Comparison of ENCODE assay signal across 1 cellular context in the genomic region with DNA sequence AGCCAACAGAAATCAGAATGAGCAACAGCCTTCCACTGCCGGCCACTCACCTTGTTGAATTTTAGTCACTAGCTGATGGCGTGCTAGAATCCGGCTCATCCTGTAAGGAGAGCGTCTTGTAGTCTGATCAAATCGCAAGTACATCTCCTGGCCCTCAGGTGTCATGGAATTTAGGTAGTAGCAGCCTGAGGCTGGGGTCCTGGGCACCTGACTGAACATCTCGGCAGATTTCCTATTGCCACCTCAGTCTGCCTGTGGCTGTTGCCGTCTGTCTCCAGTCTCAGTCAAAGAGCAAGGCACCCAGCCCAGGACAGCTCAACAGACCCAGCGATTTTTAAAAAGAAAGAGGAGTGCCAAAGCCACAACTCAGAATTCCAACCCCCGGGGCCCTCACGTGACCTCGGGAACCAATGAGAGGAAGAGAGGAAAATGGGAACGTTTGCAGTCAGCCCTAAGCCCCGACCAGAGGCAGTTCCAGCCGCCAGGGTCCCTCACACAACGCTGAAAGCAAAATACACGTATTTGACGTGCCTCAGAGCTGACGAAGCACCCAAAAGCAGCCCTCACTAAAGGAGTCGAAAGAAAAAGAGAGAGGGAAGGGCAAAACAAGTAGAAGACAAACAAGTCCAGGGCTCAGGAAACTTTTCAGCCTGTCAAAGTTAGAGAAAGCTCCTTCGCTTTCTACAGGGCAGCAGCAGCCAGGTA.
TF ChIP-seq lines count a peak whose summit lies in the region.

Gene STARD13, minus strand, starts transcription at position 336 of the 705 bp plus-strand sequence. Its CDS starts 117 bp downstream, at position 219.

TF ChIP-seq in GM12878, 131 proteins besides CTCF, POLR2A, EP300 and RAD21 (continued from another document):
- TF ChIP-seq PRDM15 (CRISPR knock-in tag; IDR thresholded peaks at IDR 0.05) (no peak), RAD51 (IDR thresholded peaks at IDR 0.05) (peak; percentile 83), TAF1 (IDR thresholded peaks at IDR 0.05; ENCODE audit: borderline replicate concordance, low read depth, low read length) (peak; percentile 65; the same call in 1 of the 2 replicates), SPI1 (IDR thresholded peaks at IDR 0.05; ENCODE audit: borderline replicate concordance, insufficient read depth, low read depth, low read length) (no peak), PML (IDR thresholded peaks at IDR 0.05; ENCODE audit: low read length) (0 out of 2 replicates have a peak, but pooled peaks have one; percentile 29), YY1 (IDR thresholded peaks at IDR 0.05; ENCODE audit: low read depth, low read length) (no peak), POLR2AphosphoS5 (IDR thresholded peaks at IDR 0.05; ENCODE audit: low read length) (no peak), FOS (IDR thresholded peaks at IDR 0.05; ENCODE audit: borderline replicate concordance, extremely low read depth, insufficient read length) (peak; percentile 3), USF1 (IDR thresholded peaks at IDR 0.05; ENCODE audit: borderline replicate concordance, extremely low read length, insufficient read depth, low read depth, low read length) (peak; percentile 87), CHD4 (IDR thresholded peaks at IDR 0.05) (no peak)
- TF ChIP-seq, protein P1, sequence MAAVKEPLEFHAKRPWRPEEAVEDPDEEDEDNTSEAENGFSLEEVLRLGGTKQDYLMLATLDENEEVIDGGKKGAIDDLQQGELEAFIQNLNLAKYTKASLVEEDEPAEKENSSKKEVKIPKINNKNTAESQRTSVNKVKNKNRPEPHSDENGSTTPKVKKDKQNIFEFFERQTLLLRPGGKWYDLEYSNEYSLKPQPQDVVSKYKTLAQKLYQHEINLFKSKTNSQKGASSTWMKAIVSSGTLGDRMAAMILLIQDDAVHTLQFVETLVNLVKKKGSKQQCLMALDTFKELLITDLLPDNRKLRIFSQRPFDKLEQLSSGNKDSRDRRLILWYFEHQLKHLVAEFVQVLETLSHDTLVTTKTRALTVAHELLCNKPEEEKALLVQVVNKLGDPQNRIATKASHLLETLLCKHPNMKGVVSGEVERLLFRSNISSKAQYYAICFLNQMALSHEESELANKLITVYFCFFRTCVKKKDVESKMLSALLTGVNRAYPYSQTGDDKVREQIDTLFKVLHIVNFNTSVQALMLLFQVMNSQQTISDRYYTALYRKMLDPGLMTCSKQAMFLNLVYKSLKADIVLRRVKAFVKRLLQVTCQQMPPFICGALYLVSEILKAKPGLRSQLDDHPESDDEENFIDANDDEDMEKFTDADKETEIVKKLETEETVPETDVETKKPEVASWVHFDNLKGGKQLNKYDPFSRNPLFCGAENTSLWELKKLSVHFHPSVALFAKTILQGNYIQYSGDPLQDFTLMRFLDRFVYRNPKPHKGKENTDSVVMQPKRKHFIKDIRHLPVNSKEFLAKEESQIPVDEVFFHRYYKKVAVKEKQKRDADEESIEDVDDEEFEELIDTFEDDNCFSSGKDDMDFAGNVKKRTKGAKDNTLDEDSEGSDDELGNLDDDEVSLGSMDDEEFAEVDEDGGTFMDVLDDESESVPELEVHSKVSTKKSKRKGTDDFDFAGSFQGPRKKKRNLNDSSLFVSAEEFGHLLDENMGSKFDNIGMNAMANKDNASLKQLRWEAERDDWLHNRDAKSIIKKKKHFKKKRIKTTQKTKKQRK (IDR thresholded peaks at IDR 0.05; ENCODE audit: low read depth, low read length) = no peak
- TF ChIP-seq, protein P2, sequence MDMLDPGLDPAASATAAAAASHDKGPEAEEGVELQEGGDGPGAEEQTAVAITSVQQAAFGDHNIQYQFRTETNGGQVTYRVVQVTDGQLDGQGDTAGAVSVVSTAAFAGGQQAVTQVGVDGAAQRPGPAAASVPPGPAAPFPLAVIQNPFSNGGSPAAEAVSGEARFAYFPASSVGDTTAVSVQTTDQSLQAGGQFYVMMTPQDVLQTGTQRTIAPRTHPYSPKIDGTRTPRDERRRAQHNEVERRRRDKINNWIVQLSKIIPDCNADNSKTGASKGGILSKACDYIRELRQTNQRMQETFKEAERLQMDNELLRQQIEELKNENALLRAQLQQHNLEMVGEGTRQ (IDR thresholded peaks at IDR 0.05; ENCODE audit: borderline replicate concordance, low read depth, low read length) = peak; percentile 67
- TF ChIP-seq, protein P3, sequence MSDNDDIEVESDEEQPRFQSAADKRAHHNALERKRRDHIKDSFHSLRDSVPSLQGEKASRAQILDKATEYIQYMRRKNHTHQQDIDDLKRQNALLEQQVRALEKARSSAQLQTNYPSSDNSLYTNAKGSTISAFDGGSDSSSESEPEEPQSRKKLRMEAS (IDR thresholded peaks at IDR 0.05; ENCODE audit: low read depth, low read length) = peak; percentile 79; the same call in 1 of the 2 replicates
TF ChIP-seq in GM12878: peak in this region for 10.
